15 cellular contexts compared by ENCODE assay signal in the genomic region with DNA sequence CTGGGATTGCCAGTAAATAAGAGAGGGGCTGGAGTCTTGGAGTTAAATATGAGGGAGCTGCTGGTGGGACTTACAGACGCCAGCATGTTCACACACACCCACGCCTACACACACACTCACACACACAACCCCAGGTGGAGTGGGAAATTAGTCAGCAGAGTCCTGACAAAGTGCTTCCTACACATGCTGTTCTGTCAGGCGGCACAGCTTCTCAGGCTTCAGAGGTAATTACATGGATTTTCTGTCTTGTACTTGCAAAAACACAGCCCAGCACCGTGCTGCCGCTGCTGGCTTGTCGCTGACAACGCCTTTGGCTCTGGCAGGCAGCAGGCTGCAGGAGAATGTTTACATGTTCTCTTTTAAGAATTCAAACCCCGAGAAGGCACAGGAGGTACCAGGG.
DNase-seq lines count a peak whose midpoint lies in the region; ATAC-seq and TF ChIP-seq lines count a peak whose summit lies in the region.
"Had no signal": no experiment of that assay in that cellular context is flagged by ENCODE, and none has a peak within 500 bp of the region (broad histone marks: within the 10 kb centered on the region; RNA-seq: fewer than 3 reads in every experiment).

No MANE protein-coding gene starts in this region.

- H3K9me3 ChIP-seq in neural progenitor cell (ENCODE audit: low read depth): no peaks in the 10 kb centered on the region
- no peaks in the 10 kb centered on the region for H3K9me3 ChIP-seq in psoas muscle
- H3K9me3 ChIP-seq: HAP-1 had no signal

- 28 to 32% (median 31%) methylated on average over 8 of the region's 8 CpGs for WGBS in psoas muscle, 3 donors

- no peak overlapping the region for H3K9ac ChIP-seq in neural progenitor cell

- peak overlapping the region; percentile 33 for H3K4me3 Mint-ChIP-seq in neural progenitor cell
- H3K4me3 Mint-ChIP-seq: IgD-negative memory B cell had no signal

- H3K36me3 ChIP-seq in neural progenitor cell: no peaks in the 10 kb centered on the region
- no peaks in the 10 kb centered on the region for H3K36me3 ChIP-seq in psoas muscle (ENCODE audit: insufficient read depth in 1 of 2, low read depth in 1 of 2)
- H3K36me3 ChIP-seq: HAP-1 had no signal

- no peak overlapping the region for H3K4me2 ChIP-seq in neural progenitor cell

- H3K36me3 Mint-ChIP-seq in neural progenitor cell: no peaks in the 10 kb centered on the region
- H3K36me3 Mint-ChIP-seq: IgD-negative memory B cell had no signal

- no peak overlapping the region for H3K4me3 ChIP-seq in dorsolateral prefrontal cortex
- H3K4me3 ChIP-seq in neural progenitor cell: no peak overlapping the region
- no peak overlapping the region for H3K4me3 ChIP-seq in psoas muscle
- H3K4me3 ChIP-seq: HAP-1 had no signal

- DNase-seq in ELF-1 (ENCODE audit: low read depth, low spot score): peak; percentile 20
- DNase-seq in dorsolateral prefrontal cortex: peak; percentile 21 to 88 (median 66)
- no peak for DNase-seq in neural progenitor cell (ENCODE audit: low spot score)
- no peak for DNase-seq in psoas muscle
- no peak for DNase-seq in DMS53 treated with DMSO at 0.1 percent for 48 hours (lab: John Stamatoyannopoulos, UW; ENCODE audit: unreplicated experiment)
- DNase-seq in NCI-H510A treated with DMSO at 0.1 percent for 48 hours (lab: John Stamatoyannopoulos, UW): no peak
- no peak for DNase-seq in NCI-H82 treated with DMSO at 0.1 percent for 48 hours (lab: John Stamatoyannopoulos, UW; ENCODE audit: unreplicated experiment)
- DNase-seq: activated CD4-positive, alpha-beta T cell treated with anti-CD3 and anti-CD28 coated beads for 4 hours; activated naive CD4-positive, alpha-beta T cell; cerebellar nuclear complex; DMS153; NCI-H1436 treated with DMSO at 0.1 percent for 48 hours had no signal

- TF ChIP-seq CTCF in dorsolateral prefrontal cortex (IDR thresholded peaks at IDR 0.05 in 54 of 56, conservative IDR thresholded peaks at IDR 0.05 in 2 of 56; ENCODE audit: low read depth in 1 of 56, partially characterized antibody in 56 of 56) (no peak), neural progenitor cell (IDR thresholded peaks at IDR 0.05) (no peak), psoas muscle (IDR thresholded peaks at IDR 0.05) (no peak)

- no peaks in the 10 kb centered on the region for H3F3A ChIP-seq in neural progenitor cell (ENCODE audit: low read depth)

- H3K27ac Mint-ChIP-seq in neural progenitor cell: peak overlapping the region; percentile 89
- H3K27ac Mint-ChIP-seq: IgD-negative memory B cell had no signal

- intact Hi-C loops in dorsolateral prefrontal cortex (cut with DNase I): no loop called here
- intact Hi-C loops in psoas muscle (cut with DNase I): no loop called here

- no peaks in the 10 kb centered on the region for H3K4me1 ChIP-seq in neural progenitor cell
- H3K4me1 ChIP-seq in psoas muscle: no peaks in the 10 kb centered on the region
- H3K4me1 ChIP-seq: HAP-1 had no signal

- peak overlapping the region in 28 of 59 donors; percentile 7 to 77 (median 51) for H3K27ac ChIP-seq in dorsolateral prefrontal cortex
- no peak overlapping the region for H3K27ac ChIP-seq in neural progenitor cell
- no peak overlapping the region for H3K27ac ChIP-seq in psoas muscle

- H3K27me3 ChIP-seq in dorsolateral prefrontal cortex (no peaks in the 10 kb centered on the region), neural progenitor cell (no peaks in the 10 kb centered on the region), psoas muscle (ENCODE audit: insufficient read depth in 3 of 3, low read length in 2 of 3) (no peaks in the 10 kb centered on the region)

- H3K79me2 ChIP-seq in neural progenitor cell (ENCODE audit: low read depth): no peaks in the 10 kb centered on the region

- no peaks in the 10 kb centered on the region for H4K20me1 ChIP-seq in neural progenitor cell (ENCODE audit: low read depth)

- H3K9me3 Mint-ChIP-seq in neural progenitor cell: no peaks in the 10 kb centered on the region

- peak; percentile 36 for ATAC-seq in HG02884 (IDR thresholded peaks at IDR 0.05; ENCODE audit: unreplicated experiment)
- ATAC-seq in psoas muscle: no peak

- peaks cover 8% of the 10 kb centered on the region for H3K4me1 Mint-ChIP-seq in neural progenitor cell

- H3K27me3 Mint-ChIP-seq in neural progenitor cell (ENCODE audit: insufficient read depth, low read depth): no peaks in the 10 kb centered on the region
- H3K27me3 Mint-ChIP-seq: IgD-negative memory B cell had no signal

- H2AFZ ChIP-seq in neural progenitor cell (replicated peaks): peak overlapping the region; percentile 27

Comparison
In these comparisons a context has a peak if more than half of its experiments do, and no peak if none do; other contexts are left out.
1. DNase-seq: peak in ELF-1 (single experiment) and dorsolateral prefrontal cortex (10 of 10); none in neural progenitor cell (single experiment), psoas muscle (0 of 2), DMS53 treated with DMSO at 0.1 percent for 48 hours (single experiment), NCI-H510A treated with DMSO at 0.1 percent for 48 hours (single experiment) and NCI-H82 treated with DMSO at 0.1 percent for 48 hours (single experiment).